In the genomic region with DNA sequence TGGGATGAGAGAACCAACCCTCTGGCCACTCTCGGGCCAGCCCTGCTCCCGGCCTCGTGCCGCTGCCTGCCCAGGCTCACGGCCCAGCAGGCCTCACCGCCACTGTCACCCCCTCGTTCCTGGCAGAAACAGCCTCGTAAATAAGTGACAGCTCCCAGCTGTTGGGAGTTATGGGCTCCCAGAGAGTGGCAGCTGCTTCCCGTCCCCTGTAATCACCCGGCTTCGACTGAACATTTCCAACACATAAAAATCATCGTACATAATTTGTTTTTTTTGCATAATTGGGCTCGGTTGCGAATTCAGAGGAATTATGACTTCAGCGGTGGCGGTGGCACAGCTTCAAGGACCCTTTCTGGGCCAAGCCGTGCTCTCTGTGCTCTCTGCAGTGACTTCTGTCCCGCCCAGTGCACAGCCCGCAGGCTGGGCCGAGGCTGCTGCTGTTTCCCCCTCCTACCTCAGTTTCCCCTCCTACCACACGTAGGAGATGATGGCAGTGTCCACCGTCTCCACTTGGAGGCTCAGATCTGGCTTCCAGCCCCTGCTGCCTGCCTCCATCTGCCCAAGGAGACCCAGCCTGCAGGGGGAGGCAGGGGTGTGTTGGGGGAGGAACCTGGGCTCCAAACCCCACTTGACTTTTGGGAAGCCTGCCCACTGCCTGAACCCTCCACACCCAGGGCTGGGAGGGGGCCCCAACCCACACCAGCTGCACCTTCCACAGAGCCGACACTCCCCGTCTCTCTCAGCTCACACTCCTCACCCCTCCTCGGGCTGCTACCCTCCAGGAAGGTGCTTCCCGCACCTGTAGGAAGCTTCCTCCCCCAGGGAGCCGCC, we compare ENCODE assay signal across 15 cellular contexts.
DNase-seq lines count a peak whose midpoint lies in the region; ATAC-seq and TF ChIP-seq lines count a peak whose summit lies in the region.
"Had no signal": no experiment of that assay in that cellular context is flagged by ENCODE, and none has a peak within 500 bp of the region (broad histone marks: within the 10 kb centered on the region; RNA-seq: fewer than 3 reads in every experiment).

No MANE protein-coding gene starts in this region.

- H3K9me3 ChIP-seq in left ventricle myocardium inferior (replicated peaks) (no peaks in the 10 kb centered on the region), WERI-Rb-1 (ENCODE audit: severe bottlenecking) (no peaks in the 10 kb centered on the region), upper lobe of right lung (no peaks in the 10 kb centered on the region)

- TF ChIP-seq CTCF in left ventricle myocardium inferior (IDR thresholded peaks at IDR 0.05; ENCODE audit: borderline replicate concordance) (no peak), WERI-Rb-1 (IDR thresholded peaks at IDR 0.05; ENCODE audit: low read depth, low read length) (0 out of 2 replicates have a peak, but pooled peaks have one; percentile 22), upper lobe of right lung (IDR thresholded peaks at IDR 0.05) (no peak)

- intact Hi-C loops in Right ventricle myocardium superior (cut with DNase I) (no loop called here), left ventricle myocardium inferior (cut with micrococcal nuclease) (no loop called here), upper lobe of right lung (cut with DNase I) (no loop called here), sciatic nerve (cut with DNase I) (no loop called here)

- H3K27me3 ChIP-seq in left ventricle myocardium inferior (ENCODE audit: low read depth) (peaks cover 4% of the 10 kb centered on the region), WERI-Rb-1 (ENCODE audit: insufficient read depth, low read depth, severe bottlenecking) (no peaks in the 10 kb centered on the region), upper lobe of right lung (no peaks in the 10 kb centered on the region)

- H3K4me1 ChIP-seq in left ventricle myocardium inferior (peaks cover 3% of the 10 kb centered on the region), upper lobe of right lung (no peaks in the 10 kb centered on the region)

- DNase-seq in Right ventricle myocardium superior (peak; percentile 47), left ventricle myocardium inferior (no peak), WERI-Rb-1 (peak; percentile 58), myocyte (ENCODE audit: low read depth) (peak; percentile 96), upper lobe of right lung (no peak), SW480 (ENCODE audit: low spot score) (no peak), sciatic nerve (ENCODE audit: low spot score) (no peak)
- DNase-seq: activated CD4-positive, alpha-beta memory T cell treated with anti-CD3 and anti-CD28 coated beads, Interleukin-2, amount 10 ng/mL, durations not matched to agents 7 days and 5 days; activated T-cell treated with anti-CD3 and anti-CD28 coated beads, Interleukin-2, amount 50 U/mL, for 72 hours; cerebellar nuclear complex; COR-L47; GDM1; stimulated activated CD4-positive, alpha-beta T cell treated with anti-CD3 and anti-CD28 coated beads, Interleukin-4, amount 100 ng/mL, for 1 hour had no signal

- H3K4me3 ChIP-seq in left ventricle myocardium inferior (no peak overlapping the region), WERI-Rb-1 (ENCODE audit: low read depth, low read length) (peak overlapping the region; percentile 26), upper lobe of right lung (no peak overlapping the region)
- H3K4me3 ChIP-seq: SK-N-MC had no signal

- H3K36me3 ChIP-seq in left ventricle myocardium inferior, result no peaks in the 10 kb centered on the region
- peaks cover 14% of the 10 kb centered on the region for H3K36me3 ChIP-seq in WERI-Rb-1
- no peaks in the 10 kb centered on the region for H3K36me3 ChIP-seq in upper lobe of right lung

- H3K27ac ChIP-seq in left ventricle myocardium inferior (replicated peaks) (no peak overlapping the region), WERI-Rb-1 (peak overlapping the region; percentile 82), upper lobe of right lung (no peak overlapping the region)
- H3K27ac ChIP-seq: SK-N-MC had no signal

- ATAC-seq in Right ventricle myocardium superior (ENCODE audit: poor library complexity) (peak; percentile 26), upper lobe of right lung (peak; percentile 19), sciatic nerve (no peak), GM18511 (IDR thresholded peaks at IDR 0.05; ENCODE audit: unreplicated experiment) (no peak)
- ATAC-seq: activated T-cell treated with anti-CD3 and anti-CD28 coated beads, Interleukin-2, amount 50 U/mL, for 72 hours had no signal

Comparison
In these comparisons a context has a peak if more than half of its experiments do, and no peak if none do; other contexts are left out.
1. DNase-seq: peak in Right ventricle myocardium superior (single experiment), WERI-Rb-1 (single experiment) and myocyte (single experiment); none in left ventricle myocardium inferior (single experiment), upper lobe of right lung (single experiment), SW480 (single experiment) and sciatic nerve (single experiment).
2. ATAC-seq: peak in Right ventricle myocardium superior (single experiment) and upper lobe of right lung (single experiment); none in sciatic nerve (single experiment) and GM18511 (single experiment).